8 cellular contexts compared by ENCODE assay signal in the genomic region with DNA sequence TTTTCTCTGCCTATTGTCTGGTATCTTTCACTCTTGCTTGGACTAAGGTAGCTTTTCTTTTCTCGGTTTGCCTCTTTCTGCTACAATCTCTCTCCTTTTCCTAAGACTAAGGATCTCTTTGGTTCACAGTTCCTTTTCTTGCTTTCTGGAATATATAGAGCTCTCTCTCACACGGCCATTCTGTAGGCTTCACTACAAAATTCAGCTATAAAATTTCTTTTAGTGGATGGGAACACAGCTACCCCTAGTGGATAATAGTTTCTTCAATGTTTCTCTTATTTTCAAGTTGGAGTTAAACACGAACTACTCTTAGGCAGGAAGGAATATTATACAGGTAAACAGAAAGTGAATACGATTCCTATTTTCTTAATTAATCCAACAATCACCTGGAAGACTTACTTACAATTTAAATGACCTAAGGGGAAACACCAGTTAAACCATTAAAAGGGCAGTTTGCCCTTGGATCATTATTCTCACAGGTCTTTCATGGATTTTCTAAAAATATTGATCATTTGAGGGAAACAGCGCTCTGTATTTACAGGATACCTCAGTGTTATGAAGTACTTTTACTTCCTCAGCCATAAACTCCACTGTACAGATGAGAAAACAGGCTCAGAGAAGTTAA.
A peak's percentile ranks its signal among the peaks of the same experiment; 100 is the strongest.
DNase-seq lines count a peak whose midpoint lies in the region; ATAC-seq, FAIRE-seq and TF ChIP-seq lines count a peak whose summit lies in the region.

No MANE protein-coding gene starts in this region.

- H3K9me3 ChIP-seq in liver (ENCODE audit: control insufficient read depth in 4 of 4, low read length in 3 of 4), result no peaks in the 10 kb centered on the region

- DNase-seq in DMS153 treated with DMSO at 0.1 percent for 48 hours (lab: John Stamatoyannopoulos, UW; ENCODE audit: unreplicated experiment) (peak; percentile 36), astrocyte of the hippocampus (ENCODE audit: low read depth, low spot score) (peak; percentile 60), activated T-cell treated with anti-CD3 and anti-CD28 coated beads for 4 hours (no peak), RCC 7860 (ENCODE audit: low spot score) (no peak)
- no peak for DNase-seq in activated CD4-positive, CD25-positive, alpha-beta regulatory T cell treated with anti-CD3 and anti-CD28 coated beads, Interleukin-2, amount 50 U/mL, for 72 hours

- no peak for ATAC-seq in GM21576 (IDR thresholded peaks at IDR 0.05; ENCODE audit: unreplicated experiment)

- 31% methylated on average over 5 of the region's 5 CpGs for WGBS in liver

- no peak overlapping the region for H3K4me3 ChIP-seq in liver (ENCODE audit: low read depth in 1 of 3, low read length in 3 of 3)

- H3K9ac ChIP-seq in liver (ENCODE audit: low read depth in 1 of 2, low read length in 2 of 2), result no peak overlapping the region

- peak; percentile 59 to 71 for TF ChIP-seq RAD21 in liver (IDR thresholded peaks at IDR 0.05)

- H3K27me3 ChIP-seq in liver (ENCODE audit: control insufficient read depth in 4 of 4, insufficient read depth in 4 of 4, low read length in 3 of 4), result no peaks in the 10 kb centered on the region

- no peak for FAIRE-seq in RCC 7860 (lab: Jason Lieb, UNC)

- H3K36me3 ChIP-seq in liver (ENCODE audit: control insufficient read depth in 4 of 4, insufficient read depth in 3 of 4, low read depth in 1 of 4, low read length in 3 of 4), result no peaks in the 10 kb centered on the region

- no peaks in the 10 kb centered on the region for H3K4me1 ChIP-seq in liver (ENCODE audit: control insufficient read depth in 4 of 4, insufficient read depth in 4 of 4, low read length in 3 of 4)

- TF ChIP-seq CTCF in LNCAP (IDR thresholded peaks at IDR 0.05), result peak; percentile 67
- TF ChIP-seq CTCF in liver (IDR thresholded peaks at IDR 0.05; ENCODE audit: low read depth, low read length, missing input control), result peak; percentile 30

- H3K27ac ChIP-seq in liver (ENCODE audit: low read depth in 1 of 2, low read length in 2 of 2), result no peak overlapping the region

TF ChIP-seq in liver, 16 proteins besides CTCF, POLR2A, EP300 and RAD21:
- no peak for TF ChIP-seq REST (IDR thresholded peaks at IDR 0.05)
- TF ChIP-seq RXRA (IDR thresholded peaks at IDR 0.05), result no peak
- no peak for TF ChIP-seq JUND (IDR thresholded peaks at IDR 0.05)
- no peak for TF ChIP-seq TAF1 (conservative IDR thresholded peaks at IDR 0.05)
- no peak for TF ChIP-seq FOXA1 (IDR thresholded peaks at IDR 0.05)
- TF ChIP-seq NR2F2 (IDR thresholded peaks at IDR 0.05), result no peak
- TF ChIP-seq, protein P1, sequence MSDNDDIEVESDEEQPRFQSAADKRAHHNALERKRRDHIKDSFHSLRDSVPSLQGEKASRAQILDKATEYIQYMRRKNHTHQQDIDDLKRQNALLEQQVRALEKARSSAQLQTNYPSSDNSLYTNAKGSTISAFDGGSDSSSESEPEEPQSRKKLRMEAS (IDR thresholded peaks at IDR 0.05), result no peak
- no peak for TF ChIP-seq EGR1 (IDR thresholded peaks at IDR 0.05; ENCODE audit: low read depth in 2 of 2)
- no peak for TF ChIP-seq SP1 (IDR thresholded peaks at IDR 0.05)
- no peak for TF ChIP-seq HNF4G (IDR thresholded peaks at IDR 0.05)
- no peak for TF ChIP-seq FOXA2 (IDR thresholded peaks at IDR 0.05)
- TF ChIP-seq YY1 (IDR thresholded peaks at IDR 0.05), result no peak
- TF ChIP-seq, protein P2, sequence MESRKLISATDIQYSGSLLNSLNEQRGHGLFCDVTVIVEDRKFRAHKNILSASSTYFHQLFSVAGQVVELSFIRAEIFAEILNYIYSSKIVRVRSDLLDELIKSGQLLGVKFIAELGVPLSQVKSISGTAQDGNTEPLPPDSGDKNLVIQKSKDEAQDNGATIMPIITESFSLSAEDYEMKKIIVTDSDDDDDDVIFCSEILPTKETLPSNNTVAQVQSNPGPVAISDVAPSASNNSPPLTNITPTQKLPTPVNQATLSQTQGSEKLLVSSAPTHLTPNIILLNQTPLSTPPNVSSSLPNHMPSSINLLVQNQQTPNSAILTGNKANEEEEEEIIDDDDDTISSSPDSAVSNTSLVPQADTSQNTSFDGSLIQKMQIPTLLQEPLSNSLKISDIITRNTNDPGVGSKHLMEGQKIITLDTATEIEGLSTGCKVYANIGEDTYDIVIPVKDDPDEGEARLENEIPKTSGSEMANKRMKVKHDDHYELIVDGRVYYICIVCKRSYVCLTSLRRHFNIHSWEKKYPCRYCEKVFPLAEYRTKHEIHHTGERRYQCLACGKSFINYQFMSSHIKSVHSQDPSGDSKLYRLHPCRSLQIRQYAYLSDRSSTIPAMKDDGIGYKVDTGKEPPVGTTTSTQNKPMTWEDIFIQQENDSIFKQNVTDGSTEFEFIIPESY (IDR thresholded peaks at IDR 0.05), result no peak
- TF ChIP-seq ATF3 (IDR thresholded peaks at IDR 0.05), result no peak
- TF ChIP-seq GABPA (IDR thresholded peaks at IDR 0.05 in 1 of 2, conservative IDR thresholded peaks at IDR 0.05 in 1 of 2), result no peak
- TF ChIP-seq HNF4A (conservative IDR thresholded peaks at IDR 0.05), result no peak

Comparison
In these comparisons a context has a peak if more than half of its experiments do, and no peak if none do; other contexts are left out.
1. DNase-seq: peak in DMS153 treated with DMSO at 0.1 percent for 48 hours (single experiment) and astrocyte of the hippocampus (single experiment); none in activated CD4-positive, CD25-positive, alpha-beta regulatory T cell treated with anti-CD3 and anti-CD28 coated beads, Interleukin-2, amount 50 U/mL, for 72 hours (single experiment), activated T-cell treated with anti-CD3 and anti-CD28 coated beads for 4 hours (single experiment) and RCC 7860 (single experiment).